10 cellular contexts compared by ENCODE assay signal in the genomic region with DNA sequence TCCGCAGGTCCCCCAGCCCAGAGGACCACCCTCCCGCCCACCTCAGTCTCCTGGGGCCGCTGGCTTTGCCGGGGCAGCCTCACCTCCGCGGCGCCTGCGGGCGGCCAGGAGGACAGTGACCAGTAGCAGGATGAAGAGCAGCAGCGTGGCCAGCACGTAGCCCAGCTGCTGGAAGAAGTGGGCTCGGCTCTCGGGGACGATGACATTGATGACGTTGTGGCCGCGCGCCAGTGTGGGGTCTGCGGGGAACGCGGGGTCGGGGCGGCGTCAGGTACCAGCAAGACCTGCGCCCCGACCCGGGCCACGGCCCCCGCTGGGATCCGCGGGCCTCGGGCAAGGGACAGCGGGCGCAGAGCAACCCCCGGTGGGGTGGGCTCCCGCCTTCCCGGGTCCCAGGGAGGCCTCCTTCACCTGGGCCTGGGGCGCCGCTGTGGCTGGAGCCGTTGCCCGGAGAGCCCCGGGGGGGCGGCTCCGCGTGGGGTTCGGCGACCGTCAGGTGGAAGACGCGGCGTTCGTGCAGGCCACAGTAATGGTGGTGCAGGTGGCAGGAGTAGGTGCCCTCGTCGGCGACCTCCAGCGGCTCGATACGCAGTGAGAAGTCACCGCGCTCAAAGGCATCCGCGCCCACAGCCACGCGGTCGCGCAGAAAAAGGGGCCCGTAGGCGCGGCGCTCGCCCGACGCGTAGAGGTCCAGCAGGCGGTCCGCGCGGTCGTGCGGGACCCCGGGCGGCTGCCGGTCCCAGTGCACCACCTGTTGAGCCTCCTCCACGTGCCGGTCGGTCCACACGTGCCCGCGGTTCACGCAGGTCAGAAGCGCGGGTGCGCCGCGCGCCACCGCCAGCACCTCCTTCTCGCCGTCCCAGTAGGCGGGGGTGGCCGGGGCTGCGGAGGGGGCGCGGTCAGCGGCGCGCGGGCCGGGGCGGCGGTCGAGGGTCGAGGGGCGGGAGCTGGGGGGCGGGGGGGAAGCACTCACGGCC. TPM values are rescaled to one million over a fixed set of nuclear protein-coding genes. Genes with fewer than 3 reads are reported as not detected.
DNase-seq lines count a peak whose midpoint lies in the region; ATAC-seq and TF ChIP-seq lines count a peak whose summit lies in the region.
"Had no signal": no experiment of that assay in that cellular context is flagged by ENCODE, and none has a peak within 500 bp of the region (broad histone marks: within the 10 kb centered on the region; RNA-seq: fewer than 3 reads in every experiment).

No MANE protein-coding gene starts in this region.

- H3K36me3 Mint-ChIP-seq in CD4-positive, alpha-beta T cell (ENCODE audit: low read depth): no peaks in the 10 kb centered on the region

- H3K9ac ChIP-seq in fibroblast of lung (ENCODE audit: insufficient read depth, low read length): no peak overlapping the region

- no peak for ATAC-seq in CD4-positive, alpha-beta T cell (ENCODE audit: poor library complexity)
- ATAC-seq in psoas muscle (no peak), GM19351 (IDR thresholded peaks at IDR 0.05; ENCODE audit: unreplicated experiment) (no peak)

- H3K27ac ChIP-seq in CD4-positive, alpha-beta T cell (ENCODE audit: low read depth, low read length): no peak overlapping the region
- H3K27ac ChIP-seq in fibroblast of lung (ENCODE audit: insufficient read depth, low read length) (no peak overlapping the region), psoas muscle (no peak overlapping the region), A673 (ENCODE audit: low read depth, low read length, poor library complexity, severe bottlenecking) (no peak overlapping the region)

- no peak overlapping the region for H3K27ac Mint-ChIP-seq in CD4-positive, alpha-beta T cell
- H3K27ac Mint-ChIP-seq: stimulated activated naive CD8-positive, alpha-beta T cell treated with anti-CD3 and anti-CD28 coated beads, Interleukin-15, Interleukin-2, amounts not matched to agents 100 ng/mL and 50 ng/mL, for 24 hours had no signal

- intact Hi-C loops in CD4-positive, alpha-beta T cell (cut with DNase I, micrococcal nuclease): loop anchor here in 1 of 2 experiments (2.0 kb wide), 1 partner anchor 16 kb away; no protein-coding TSS in a partner anchor
- intact Hi-C loops in psoas muscle (cut with DNase I): no loop called here
- intact Hi-C loops in A673 (cut with micrococcal nuclease; ENCODE audit: unreplicated experiment): no loop called here

- WGBS in psoas muscle, 3 donors: 50 to 56% (median 55%) methylated on average over 76 to 116 of the region's 116 CpGs

- H3K36me3 ChIP-seq in fibroblast of lung (ENCODE audit: control insufficient read depth, insufficient read depth, low read length) (peaks cover 25% of the 10 kb centered on the region), psoas muscle (ENCODE audit: insufficient read depth in 1 of 2, low read depth in 1 of 2) (peaks cover 0 to 4% of the 10 kb centered on the region in 2 donors), A673 (ENCODE audit: insufficient read depth, low read length, poor library complexity, severe bottlenecking) (no peaks in the 10 kb centered on the region)

- H3K4me1 Mint-ChIP-seq in CD4-positive, alpha-beta T cell (ENCODE audit: low read depth): peaks cover 28% of the 10 kb centered on the region

- DNase-seq in CD4-positive, alpha-beta T cell: no peak
- DNase-seq in LNCaP clone FGC (ENCODE audit: low read depth) (no peak), fibroblast of lung (ENCODE audit: low read depth in 2 of 2) (no peak), psoas muscle (peak; percentile 28 to 60), DMS114 treated with DMSO at 0.1 percent for 48 hours (lab: John Stamatoyannopoulos, UW; ENCODE audit: unreplicated experiment) (no peak), NCI-H1694 treated with DMSO at 0.1 percent for 48 hours (lab: John Stamatoyannopoulos, UW) (no peak), A673 (ENCODE audit: low spot score) (no peak)
- DNase-seq: NCI-H2029 treated with DMSO at 0.1 percent for 48 hours had no signal

- no peak overlapping the region for H2AFZ ChIP-seq in fibroblast of lung (ENCODE audit: low read length)

- no peak for TF ChIP-seq CTCF in CD4-positive, alpha-beta T cell (IDR thresholded peaks at IDR 0.05)
- TF ChIP-seq CTCF in LNCaP clone FGC (IDR thresholded peaks at IDR 0.05; ENCODE audit: control insufficient read depth, extremely low read depth, insufficient read depth): no peak
- no peak for TF ChIP-seq CTCF in fibroblast of lung (conservative IDR thresholded peaks at IDR 0.05 in 1 of 2, IDR thresholded peaks at IDR 0.05 in 1 of 2; ENCODE audit: low read depth in 1 of 2, low read length in 2 of 2)
- TF ChIP-seq CTCF in psoas muscle (IDR thresholded peaks at IDR 0.05): no peak
- TF ChIP-seq CTCF in A673 (conservative IDR thresholded peaks at IDR 0.05; ENCODE audit: low read depth, low read length): no peak

- no peaks in the 10 kb centered on the region for H3K9me3 Mint-ChIP-seq in CD4-positive, alpha-beta T cell
- H3K9me3 Mint-ChIP-seq: stimulated activated naive CD8-positive, alpha-beta T cell treated with anti-CD3 and anti-CD28 coated beads, Interleukin-15, Interleukin-2, amounts not matched to agents 100 ng/mL and 50 ng/mL, for 24 hours had no signal

- H3K4me3 Mint-ChIP-seq in CD4-positive, alpha-beta T cell: peak overlapping the region; percentile 7
- H3K4me3 Mint-ChIP-seq: stimulated activated naive CD8-positive, alpha-beta T cell treated with anti-CD3 and anti-CD28 coated beads, Interleukin-15, Interleukin-2, amounts not matched to agents 100 ng/mL and 50 ng/mL, for 24 hours had no signal

- peaks cover 62% of the 10 kb centered on the region for H3K79me2 ChIP-seq in fibroblast of lung (ENCODE audit: control insufficient read depth, insufficient read depth, low read length)

- peaks cover 26% of the 10 kb centered on the region for H3K4me1 ChIP-seq in fibroblast of lung (ENCODE audit: control insufficient read depth, extremely low read depth, insufficient read depth, low read length)
- peaks cover 17% of the 10 kb centered on the region for H3K4me1 ChIP-seq in psoas muscle
- no peaks in the 10 kb centered on the region for H3K4me1 ChIP-seq in A673 (ENCODE audit: insufficient read depth, low read length, poor library complexity, severe bottlenecking)

- no peaks in the 10 kb centered on the region for H4K20me1 ChIP-seq in fibroblast of lung (ENCODE audit: control insufficient read depth, extremely low read depth, insufficient read depth, low read length)

- peaks cover 41% of the 10 kb centered on the region for H3K27me3 Mint-ChIP-seq in CD4-positive, alpha-beta T cell

- H3K9me3 ChIP-seq in CD4-positive, alpha-beta T cell (ENCODE audit: control insufficient read depth, low read length): no peaks in the 10 kb centered on the region
- H3K9me3 ChIP-seq in fibroblast of lung (ENCODE audit: control insufficient read depth, insufficient read depth, low read depth, low read length): no peaks in the 10 kb centered on the region
- no peaks in the 10 kb centered on the region for H3K9me3 ChIP-seq in psoas muscle
- H3K9me3 ChIP-seq in A673 (ENCODE audit: low read depth, low read length, poor library complexity, severe bottlenecking): no peaks in the 10 kb centered on the region

- peak overlapping the region; percentile 41 for H3K4me3 ChIP-seq in LNCaP clone FGC (ENCODE audit: low read depth, low read length)
- peak overlapping the region in 2 of 4 experiments; percentile 10 to 98 for H3K4me3 ChIP-seq in fibroblast of lung (replicated peaks in 1 of 4; ENCODE audit: control extremely low read depth in 1 of 4, insufficient read depth in 1 of 4, low read depth in 3 of 4, low read length in 4 of 4)
- peak overlapping the region; percentile 44 for H3K4me3 ChIP-seq in psoas muscle
- no peak overlapping the region for H3K4me3 ChIP-seq in A673 (ENCODE audit: low read depth, low read length, poor library complexity, severe bottlenecking)

- no TSS peak for BruUV-seq in A673 (replicated peaks; lab: Mats Ljungman, UMichigan)

- H3K4me2 ChIP-seq in fibroblast of lung (ENCODE audit: extremely low read depth, insufficient read depth, low read length): peak overlapping the region; percentile 51

- CTCF ChIA-PET in CD4-positive, alpha-beta T cell (lab: Charles Lee): interaction anchor here (2.0 kb wide), 1 partner anchor 17 kb away, joined by 9 read pairs; no protein-coding TSS in a partner anchor
- CTCF ChIA-PET in A673 (lab: Charles Lee): no interaction called here

- H3K27me3 ChIP-seq in CD4-positive, alpha-beta T cell (ENCODE audit: control insufficient read depth, insufficient read depth, low read length): peaks cover 50% of the 10 kb centered on the region
- no peaks in the 10 kb centered on the region for H3K27me3 ChIP-seq in fibroblast of lung (ENCODE audit: control insufficient read depth, insufficient read depth, low read length)
- peaks cover 0 to 42% (median 0%) of the 10 kb centered on the region in 3 donors for H3K27me3 ChIP-seq in psoas muscle (ENCODE audit: insufficient read depth in 3 of 3, low read length in 2 of 3)
- H3K27me3 ChIP-seq in A673 (replicated peaks; ENCODE audit: insufficient read depth, low read depth, low read length, poor library complexity): peaks cover 5% of the 10 kb centered on the region

- POLR2A ChIA-PET in CD4-positive, alpha-beta T cell (lab: Charles Lee): interaction anchor here (0.6 to 2.3 kb wide), 4 partner anchors 11 to 341 kb away, joined by 3 to 12 read pairs (median 3); no protein-coding TSS in a partner anchor
- POLR2A ChIA-PET in A673 (lab: Charles Lee; ENCODE audit: low non-redundant PET): no interaction called here

RNA-seq across cellular contexts. Expression of a gene that starts 3.8 kb away (rescaled TPM):
- 1 to 10 TPM; 1.6 to 2.9 TPM for total RNA-seq in CD4-positive, alpha-beta T cell
- 262 and 397 TPM in 2 replicates for total RNA-seq in fibroblast of lung
- polyA plus RNA-seq in fibroblast of lung: 205 and 239 TPM in 2 replicates
- polyA plus RNA-seq in fibroblast of lung (2012): 320 and 409 TPM in 2 replicates
- polyA minus RNA-seq in fibroblast of lung (ENCODE audit: low replicate concordance): 638 and 877 TPM in 2 replicates
- 10 to 100 TPM in 3 of 4 donors, 1 to 10 TPM in 1; 7.2 to 24.3 (median 13.5) TPM for total RNA-seq in psoas muscle
- 10 to 100 TPM in 2 of 3 donors, 1 to 10 TPM in 1; 9.8 to 16.9 (median 10.1) TPM for polyA plus RNA-seq in psoas muscle
- total RNA-seq in A673 (2021): 0.55 and 0.73 TPM in 2 replicates

RNA-seq across cellular contexts. Expression of a gene that starts 5.3 kb away (rescaled TPM):
- 10 to 100 TPM; 44.9 to 45.5 TPM for total RNA-seq in CD4-positive, alpha-beta T cell
- total RNA-seq in fibroblast of lung: 78.3 and 107 TPM in 2 replicates
- 9.1 and 12.5 TPM in 2 replicates for polyA plus RNA-seq in fibroblast of lung
- 23.4 and 43.6 TPM in 2 replicates for polyA plus RNA-seq in fibroblast of lung (2012)
- 14.8 and 16.0 TPM in 2 replicates for polyA minus RNA-seq in fibroblast of lung (ENCODE audit: low replicate concordance)
- total RNA-seq in psoas muscle: 100 to 1,000 TPM; 162 to 215 (median 210) TPM
- 100 to 1,000 TPM; 183 to 209 (median 206) TPM for polyA plus RNA-seq in psoas muscle
- total RNA-seq in A673 (2021): 48.0 and 58.1 TPM in 2 replicates

RNA-seq across cellular contexts. Expression of a gene that starts 20.4 kb away (rescaled TPM):
- 10 to 100 TPM; 59.2 to 64.6 TPM for total RNA-seq in CD4-positive, alpha-beta T cell
- 83.2 and 85.2 TPM in 2 replicates for total RNA-seq in fibroblast of lung
- 42.2 and 66.9 TPM in 2 replicates for polyA plus RNA-seq in fibroblast of lung
- polyA plus RNA-seq in fibroblast of lung (2012): 92.6 and 179 TPM in 2 replicates
- polyA minus RNA-seq in fibroblast of lung (ENCODE audit: low replicate concordance): 7.1 and 8.1 TPM in 2 replicates
- total RNA-seq in psoas muscle: 100 to 1,000 TPM; 180 to 194 (median 183) TPM
- polyA plus RNA-seq in psoas muscle: 100 to 1,000 TPM; 306 to 534 (median 341) TPM
- total RNA-seq in A673 (2021): 172 and 176 TPM in 2 replicates

RNA-seq across cellular contexts. Expression of a gene that starts 23.5 kb away (rescaled TPM):
- total RNA-seq in CD4-positive, alpha-beta T cell: 1 to 10 TPM; 3.3 to 3.4 TPM
- total RNA-seq in fibroblast of lung (0.17 and 0.26 TPM in 2 replicates), psoas muscle (under 1 TPM in 3 of 4 donors, not detected in 1; 0.06 to 0.10 (median 0.06) TPM), A673 (2021) (0.21 and 0.39 TPM in 2 replicates)
- polyA plus RNA-seq in fibroblast of lung (0.01 and 0.02 TPM in 2 replicates), psoas muscle (under 1 TPM; 0.08 to 0.25 (median 0.18) TPM)
- polyA plus RNA-seq in fibroblast of lung (2012): 0.06 and 0.13 TPM in 2 replicates
- polyA minus RNA-seq in fibroblast of lung (ENCODE audit: low replicate concordance): not detected in 2 replicates

RNA-seq across cellular contexts. Expression of a gene that starts 30.0 kb away (rescaled TPM):
- 10 to 100 TPM; 11.6 to 12.9 TPM for total RNA-seq in CD4-positive, alpha-beta T cell
- total RNA-seq in fibroblast of lung (9.0 and 10.1 TPM in 2 replicates), psoas muscle (10 to 100 TPM; 18.2 to 39.5 (median 23.8) TPM), A673 (2021) (17.0 and 20.8 TPM in 2 replicates)
- polyA plus RNA-seq in fibroblast of lung (6.0 and 6.2 TPM in 2 replicates), psoas muscle (10 to 100 TPM; 31.3 to 38.1 (median 33.4) TPM)
- polyA plus RNA-seq in fibroblast of lung (2012): 13.5 and 18.1 TPM in 2 replicates
- 4.4 and 5.6 TPM in 2 replicates for polyA minus RNA-seq in fibroblast of lung (ENCODE audit: low replicate concordance)

Comparison
In these comparisons a context has a peak if more than half of its experiments do, and no peak if none do; other contexts are left out.
1. DNase-seq: peak in psoas muscle (2 of 2); none in CD4-positive, alpha-beta T cell (0 of 10), LNCaP clone FGC (single experiment), fibroblast of lung (0 of 2), DMS114 treated with DMSO at 0.1 percent for 48 hours (single experiment), NCI-H1694 treated with DMSO at 0.1 percent for 48 hours (single experiment) and A673 (single experiment).
2. RNA of a gene that starts 3.8 kb away (total RNA-seq): 262 to 397 TPM in fibroblast of lung; 7.2 to 24.3 TPM in psoas muscle, 1.6 to 2.9 TPM in CD4-positive, alpha-beta T cell and 0.55 to 0.73 TPM in A673; every median in the first group is over 10 times any median in the second.